In the genomic region with DNA sequence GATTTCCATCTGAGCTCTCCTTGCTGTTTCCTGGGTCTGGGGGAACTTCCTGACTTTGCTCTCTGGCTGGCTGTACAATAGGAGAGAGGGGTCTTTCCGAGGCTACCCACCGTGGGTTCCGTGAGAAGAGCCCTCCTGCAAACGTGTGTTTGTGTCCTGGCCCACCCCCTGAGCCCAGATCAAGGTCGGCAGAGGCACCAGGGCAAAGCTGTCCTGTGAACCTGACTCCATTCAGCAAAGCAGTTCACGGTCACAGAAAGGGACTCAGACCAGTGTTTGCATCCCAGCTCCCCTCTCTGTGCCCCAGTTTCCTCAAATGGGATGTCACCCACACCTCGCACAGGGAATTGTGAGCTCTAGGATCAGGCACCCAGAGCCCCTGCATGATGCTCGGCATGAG, we compare ENCODE assay signal across 33 cellular contexts.
"Had no signal": no experiment of that assay in that cellular context is flagged by ENCODE, and none has a peak within 500 bp of the region (broad histone marks: within the 10 kb centered on the region; RNA-seq: fewer than 3 reads in every experiment).

No MANE protein-coding gene starts in this region.

- H3K36me3 ChIP-seq: adrenal gland, gastrocnemius medialis, heart left ventricle had no signal

- H3K4me3 Mint-ChIP-seq: activated CD4-positive, alpha-beta memory T cell treated with anti-CD3 and anti-CD28 coated beads, Interleukin-2, amount 10 ng/mL, durations not matched to agents 7 days and 5 days; activated CD4-positive, alpha-beta T cell treated with anti-CD3 and anti-CD28 coated beads, Interleukin-2, amount 10 ng/mL, durations not matched to agents 7 days and 5 days; activated naive CD8-positive, alpha-beta T cell treated with anti-CD3 and anti-CD28 coated beads for 36 hours; activated naive CD8-positive, alpha-beta T cell treated with anti-CD3 and anti-CD28 coated beads, Interleukin-2, amount 50 U/mL, for 24 hours; activated T-cell treated with anti-CD3 and anti-CD28 coated beads, Interleukin-2, amount 50 U/mL, for 24 hours; activated T-cell treated with anti-CD3 and anti-CD28 coated beads, Interleukin-2, amount 50 U/mL, for 72 hours; effector memory CD8-positive, alpha-beta T cell; WTC11 had no signal

- ATAC-seq: activated naive CD8-positive, alpha-beta T cell treated with anti-CD3 and anti-CD28 coated beads, Interleukin-2, amount 50 U/mL, for 24 hours; activated T-cell treated with anti-CD3 and anti-CD28 coated beads, Interleukin-2, amount 50 U/mL, for 72 hours; body of pancreas; effector memory CD8-positive, alpha-beta T cell; foreskin keratinocyte; gastrocnemius medialis; heart left ventricle had no signal

- H3K9me3 Mint-ChIP-seq: activated CD4-positive, alpha-beta memory T cell treated with anti-CD3 and anti-CD28 coated beads, Interleukin-2, amount 10 ng/mL, durations not matched to agents 7 days and 5 days; activated CD4-positive, alpha-beta T cell treated with anti-CD3 and anti-CD28 coated beads, Interleukin-2, amount 10 ng/mL, durations not matched to agents 7 days and 5 days; activated naive CD8-positive, alpha-beta T cell treated with anti-CD3 and anti-CD28 coated beads for 36 hours; activated naive CD8-positive, alpha-beta T cell treated with anti-CD3 and anti-CD28 coated beads, Interleukin-2, amount 50 U/mL, for 24 hours; activated T-cell treated with anti-CD3 and anti-CD28 coated beads, Interleukin-2, amount 50 U/mL, for 24 hours; activated T-cell treated with anti-CD3 and anti-CD28 coated beads, Interleukin-2, amount 50 U/mL, for 72 hours; effector memory CD8-positive, alpha-beta T cell had no signal

- H3K27ac ChIP-seq: adrenal gland, body of pancreas, esophagus muscularis mucosa, foreskin keratinocyte, gastrocnemius medialis, heart left ventricle, VCaP had no signal

- FAIRE-seq: colon had no signal

- DNase-seq: activated CD4-positive, alpha-beta memory T cell treated with anti-CD3 and anti-CD28 coated beads, Interleukin-2, amount 10 ng/mL, durations not matched to agents 7 days and 5 days; activated CD4-positive, alpha-beta T cell treated with anti-CD3 and anti-CD28 coated beads for 1 hour; activated CD4-positive, alpha-beta T cell treated with anti-CD3 and anti-CD28 coated beads for 4 hours; activated CD4-positive, alpha-beta T cell treated with anti-CD3 and anti-CD28 coated beads, Interleukin-2, amount 10 ng/mL, durations not matched to agents 7 days and 5 days; activated CD4-positive, alpha-beta T cell treated with anti-CD3 and anti-CD28 coated beads, Interleukin-2, amount 50 U/mL, for 4 hours; activated CD8-positive, alpha-beta memory T cell treated with anti-CD3 and anti-CD28 coated beads, Interleukin-2, amount 50 U/mL, for 48 hours; activated gamma-delta T cell; activated naive CD4-positive, alpha-beta T cell; activated naive CD4-positive, alpha-beta T cell treated with anti-CD3 and anti-CD28 coated beads, Interleukin-2, amount 50 U/mL, for 16 hours; activated naive CD8-positive, alpha-beta T cell treated with anti-CD3 and anti-CD28 coated beads for 36 hours; activated naive CD8-positive, alpha-beta T cell treated with anti-CD3 and anti-CD28 coated beads, Interleukin-2, amount 50 U/mL, for 24 hours; activated T-cell treated with anti-CD3 and anti-CD28 coated beads for 4 hours; activated T-cell treated with anti-CD3 and anti-CD28 coated beads, Interleukin-2, amount 50 U/mL, for 24 hours; activated T-cell treated with anti-CD3 and anti-CD28 coated beads, Interleukin-2, amount 50 U/mL, for 72 hours; adrenal gland; amygdala; aorta; body of pancreas; caudate nucleus; cortex of kidney; dermis blood vessel endothelial cell; effector CD4-positive, alpha-beta T cell; effector memory CD8-positive, alpha-beta T cell; erythroblast; foreskin keratinocyte; gastrocnemius medialis; glutamatergic neuron; heart left ventricle; T-helper 2 cell had no signal

- H3K4me1 Mint-ChIP-seq: activated CD4-positive, alpha-beta memory T cell treated with anti-CD3 and anti-CD28 coated beads, Interleukin-2, amount 10 ng/mL, durations not matched to agents 7 days and 5 days; activated naive CD8-positive, alpha-beta T cell treated with anti-CD3 and anti-CD28 coated beads for 36 hours; activated naive CD8-positive, alpha-beta T cell treated with anti-CD3 and anti-CD28 coated beads, Interleukin-2, amount 50 U/mL, for 24 hours had no signal

- H3K4me3 ChIP-seq: adrenal gland, body of pancreas, esophagus muscularis mucosa, gastrocnemius medialis, heart left ventricle had no signal

- H3K9me3 ChIP-seq: adrenal gland, body of pancreas, gastrocnemius medialis had no signal

- H3K27ac Mint-ChIP-seq: activated CD4-positive, alpha-beta memory T cell treated with anti-CD3 and anti-CD28 coated beads, Interleukin-2, amount 10 ng/mL, durations not matched to agents 7 days and 5 days; activated naive CD8-positive, alpha-beta T cell treated with anti-CD3 and anti-CD28 coated beads for 36 hours; activated naive CD8-positive, alpha-beta T cell treated with anti-CD3 and anti-CD28 coated beads, Interleukin-2, amount 50 U/mL, for 24 hours; activated T-cell treated with anti-CD3 and anti-CD28 coated beads, Interleukin-2, amount 50 U/mL, for 24 hours; activated T-cell treated with anti-CD3 and anti-CD28 coated beads, Interleukin-2, amount 50 U/mL, for 72 hours; effector memory CD8-positive, alpha-beta T cell had no signal

- H3K27me3 ChIP-seq: adrenal gland, body of pancreas, esophagus muscularis mucosa, foreskin keratinocyte had no signal

- H3K4me1 ChIP-seq: adrenal gland, body of pancreas, esophagus muscularis mucosa, foreskin keratinocyte, gastrocnemius medialis, heart left ventricle had no signal

- H3K36me3 Mint-ChIP-seq: activated naive CD8-positive, alpha-beta T cell treated with anti-CD3 and anti-CD28 coated beads for 36 hours had no signal
